In genomic region chr7:22845221-22845844, GRCh38 we compare ENCODE assay signal across 19 cellular contexts. TPM values are rescaled to one million over a fixed set of nuclear protein-coding genes. Genes with fewer than 3 reads are reported as not detected.
DNase-seq lines count a peak whose midpoint lies in the region; ATAC-seq, FAIRE-seq and TF ChIP-seq lines count a peak whose summit lies in the region.
"Had no signal": no experiment of that assay in that cellular context is flagged by ENCODE, and none has a peak within 500 bp of the region (broad histone marks: within the 10 kb centered on the region; RNA-seq: fewer than 3 reads in every experiment).

No MANE protein-coding gene starts in this region.

- no peak for DNase-seq in activated CD4-positive, alpha-beta T cell treated with anti-CD3 and anti-CD28 coated beads for 36 hours
- DNase-seq in activated CD4-positive, alpha-beta T cell treated with anti-CD3 and anti-CD28 coated beads, Interleukin-2, amount 50 U/mL, for 48 hours, result no peak
- DNase-seq in H1 (ENCODE audit: low read depth in 1 of 2, low spot score in 2 of 2) (no peak), DMS53 (lab: John Stamatoyannopoulos, UW) (no peak), DMS53 treated with DMSO at 0.1 percent for 48 hours (lab: John Stamatoyannopoulos, UW; ENCODE audit: unreplicated experiment) (no peak), substantia nigra (lab: John Stamatoyannopoulos, UW) (no peak)
- DNase-seq in stimulated activated naive B cell treated with anti-CD40 and anti-IgM and Interleukin-4, amounts not matched to agents 10 μg/mL and 1 μg/mL and 100 μg/mL, for 72 hours, result no peak
- DNase-seq: HFFc6, NCI-H1930, NCI-H2171 treated with DMSO at 0.1 percent for 48 hours, NCI-H82, SHP77 treated with DMSO at 0.1 percent for 48 hours had no signal

- no peak overlapping the region for H4K91ac ChIP-seq in H1 (replicated peaks; ENCODE audit: insufficient read length, low read length)

- TF ChIP-seq CTCF in OCI-LY3 (IDR thresholded peaks at IDR 0.05; ENCODE audit: low read depth, low read length) (no peak), H1 (IDR thresholded peaks at IDR 0.05; ENCODE audit: control extremely low read depth in 1 of 3, insufficient read depth in 1 of 3, low read depth in 1 of 3, low read length in 3 of 3) (no peak)

- peak overlapping the region; percentile 44; the same call in 1 of the 2 replicates for H3K9ac ChIP-seq in OCI-LY3 (ENCODE audit: low read length)
- no peak overlapping the region for H3K9ac ChIP-seq in H1 (replicated peaks in 1 of 4; ENCODE audit: extremely low read depth in 1 of 4, low read depth in 3 of 4, low read length in 3 of 4)

- H3K14ac ChIP-seq in H1 (ENCODE audit: insufficient read length), result no peak overlapping the region

- intact Hi-C loops in activated CD4-positive, alpha-beta T cell treated with anti-CD3 and anti-CD28 coated beads for 36 hours (cut with DNase I, micrococcal nuclease), result no loop called here

- H3K4ac ChIP-seq in H1 (replicated peaks; ENCODE audit: insufficient read length, low read depth, low read length), result no peak overlapping the region

- H3K4me3 ChIP-seq in OCI-LY3 (ENCODE audit: low read length), result no peak overlapping the region
- H3K4me3 ChIP-seq in H1 (ENCODE audit: extremely low read depth in 1 of 4, insufficient read depth in 2 of 4, low read depth in 3 of 4, low read length in 4 of 4), result no peak overlapping the region

- H4K8ac ChIP-seq in H1 (ENCODE audit: extremely low read depth, insufficient read depth, low read length), result no peak overlapping the region

- no peaks in the 10 kb centered on the region for H3K36me3 Mint-ChIP-seq in activated CD4-positive, alpha-beta T cell treated with anti-CD3 and anti-CD28 coated beads for 36 hours (ENCODE audit: low read depth)
- no peaks in the 10 kb centered on the region for H3K36me3 Mint-ChIP-seq in stimulated activated naive B cell treated with anti-CD40 and anti-IgM and Interleukin-4, amounts not matched to agents 10 μg/mL and 1 μg/mL and 100 μg/mL, for 72 hours

- 85% methylated on average over 4 of the region's 4 CpGs; no CpG with 5 or more reads in 1 of the 2 experiments for WGBS in H1 (ENCODE audit: extremely low coverage in 1 of 2, insufficient coverage in 1 of 2, insufficient read length in 1 of 2, insufficient replicate concordance in 2 of 2, low coverage in 1 of 2, low lambda C conversion rate in 2 of 2, missing lambda C conversion rate in 1 of 2), 2 experiments

- no peak for TF ChIP-seq POLR2A in H1 (IDR thresholded peaks at IDR 0.05; ENCODE audit: control extremely low read depth in 1 of 2, low read depth in 2 of 2, low read length in 2 of 2)

- peaks cover 50% of the 10 kb centered on the region for H3K4me1 ChIP-seq in OCI-LY3 (ENCODE audit: low read length)
- peaks cover 6 to 7% (median 6%) of the 10 kb centered on the region in 4 experiments; a peak in 6 of 7 replicates for H3K4me1 ChIP-seq in H1 (replicated peaks in 1 of 4; ENCODE audit: control insufficient read depth in 3 of 4, insufficient read depth in 4 of 4, low read length in 3 of 4)

- no peak overlapping the region for H3K18ac ChIP-seq in H1 (ENCODE audit: extremely low read depth, low read length)

- H3K27ac ChIP-seq in OCI-LY3 (ENCODE audit: low read length) (peak overlapping the region; percentile 96), H1 (ENCODE audit: low read depth, low read length) (no peak overlapping the region), substantia nigra (ENCODE audit: low read depth, low read length, poor library complexity, severe bottlenecking) (no peak overlapping the region)
- H3K27ac ChIP-seq: 22Rv1, C4-2B had no signal

- 0 out of 2 replicates have a peak overlapping the region, but pooled peaks have one; percentile 35 for H2BK20ac ChIP-seq in H1 (ENCODE audit: low read length)

- H2AFZ ChIP-seq in OCI-LY3 (ENCODE audit: low read depth, low read length) (no peak overlapping the region), H1 (ENCODE audit: low read length) (no peak overlapping the region)

- TF ChIP-seq EP300 in H1 (IDR thresholded peaks at IDR 0.05; ENCODE audit: borderline replicate concordance in 1 of 2, low read depth in 2 of 2, low read length in 2 of 2), result no peak

- POLR2A ChIA-PET in activated CD4-positive, alpha-beta T cell treated with anti-CD3 and anti-CD28 coated beads for 36 hours (lab: Charles Lee), result no interaction called here
- POLR2A ChIA-PET in H1 (lab: Charles Lee; ENCODE audit: partially characterized antibody), result interaction anchor here (0.8 to 1.6 kb wide), 6 partner anchors 14 to 137 kb away, joined by 3 to 5 read pairs (median 4); no protein-coding TSS in a partner anchor

- TF ChIP-seq RAD21 in H1 (IDR thresholded peaks at IDR 0.05 in 1 of 2, conservative IDR thresholded peaks at IDR 0.05 in 1 of 2; ENCODE audit: low read depth in 2 of 2, low read length in 2 of 2), result no peak

- no peak overlapping the region for H4K5ac ChIP-seq in H1 (ENCODE audit: insufficient read length, low read depth, low read length)

- no peak overlapping the region for H3K4me3 Mint-ChIP-seq in activated CD4-positive, alpha-beta T cell treated with anti-CD3 and anti-CD28 coated beads for 36 hours
- H3K4me3 Mint-ChIP-seq in stimulated activated naive B cell treated with anti-CD40 and anti-IgM and Interleukin-4, amounts not matched to agents 10 μg/mL and 1 μg/mL and 100 μg/mL, for 72 hours, result no peak overlapping the region
- H3K4me3 Mint-ChIP-seq: HFFc6 had no signal

- H3K9me3 Mint-ChIP-seq in activated CD4-positive, alpha-beta T cell treated with anti-CD3 and anti-CD28 coated beads for 36 hours (ENCODE audit: low read depth), result no peaks in the 10 kb centered on the region
- H3K9me3 Mint-ChIP-seq in stimulated activated naive B cell treated with anti-CD40 and anti-IgM and Interleukin-4, amounts not matched to agents 10 μg/mL and 1 μg/mL and 100 μg/mL, for 72 hours, result no peaks in the 10 kb centered on the region

- no peak overlapping the region for H2BK15ac ChIP-seq in H1 (ENCODE audit: low read length)

- H3K79me2 ChIP-seq in OCI-LY3 (ENCODE audit: low read length) (no peaks in the 10 kb centered on the region), H1 (ENCODE audit: control insufficient read depth in 1 of 2, insufficient read depth in 2 of 2, low read length in 2 of 2) (no peaks in the 10 kb centered on the region)

- H3K36me3 ChIP-seq in OCI-LY3 (replicated peaks; ENCODE audit: low read depth, low read length) (peaks cover 3% of the 10 kb centered on the region), H1 (ENCODE audit: control insufficient read depth in 2 of 4, insufficient read depth in 4 of 4, low read length in 3 of 4) (no peaks in the 10 kb centered on the region)

- H3K9me3 ChIP-seq in OCI-LY3 (ENCODE audit: insufficient read depth, low read length) (no peaks in the 10 kb centered on the region), H1 (ENCODE audit: insufficient read depth in 2 of 2, low read depth in 1 of 2, low read length in 1 of 2) (no peaks in the 10 kb centered on the region)

- H2BK5ac ChIP-seq in H1 (ENCODE audit: low read depth, low read length), result no peak overlapping the region

- no peak overlapping the region for H2BK12ac ChIP-seq in H1 (ENCODE audit: low read depth, low read length)

- no peak overlapping the region for H3K23ac ChIP-seq in H1 (ENCODE audit: insufficient read length)

- no peak for FAIRE-seq in H1 (lab: Jason Lieb, UNC)
- FAIRE-seq: G401.6, GM12892, HepG2 had no signal

- CTCF ChIA-PET in activated CD4-positive, alpha-beta T cell treated with anti-CD3 and anti-CD28 coated beads for 36 hours (lab: Charles Lee), result interaction anchor here (1.6 to 1.7 kb wide), 2 partner anchors 210 to 211 kb away, joined by 3 to 5 read pairs; no protein-coding TSS in a partner anchor
- CTCF ChIA-PET in H1 (lab: Charles Lee; ENCODE audit: partially characterized antibody), result interaction anchor here (1.1 to 2.7 kb wide), 5 partner anchors 8 to 208 kb away, joined by 3 to 9 read pairs (median 4); no protein-coding TSS in a partner anchor

- H4K20me1 ChIP-seq in OCI-LY3 (ENCODE audit: insufficient read depth, low read length), result no peaks in the 10 kb centered on the region
- H4K20me1 ChIP-seq in H1 (replicated peaks in 1 of 2; ENCODE audit: control insufficient read depth in 1 of 2, insufficient read depth in 2 of 2, low read length in 2 of 2), result no peaks in the 10 kb centered on the region

- H3K27me3 ChIP-seq in OCI-LY3 (ENCODE audit: low read depth, low read length) (no peaks in the 10 kb centered on the region), H1 (replicated peaks in 1 of 4; ENCODE audit: control insufficient read depth in 3 of 4, extremely low read depth in 1 of 4, insufficient read depth in 3 of 4, low read length in 3 of 4) (no peaks in the 10 kb centered on the region)

- peak; percentile 76 for ATAC-seq in activated CD4-positive, alpha-beta T cell treated with anti-CD3 and anti-CD28 coated beads for 36 hours
- no peak for ATAC-seq in stimulated activated naive B cell treated with anti-CD40 and anti-IgM and Interleukin-4, amounts not matched to agents 10 μg/mL and 1 μg/mL and 100 μg/mL, for 72 hours (replicated peaks)
- ATAC-seq: Panc1 had no signal

- no peaks in the 10 kb centered on the region for H3K23me2 ChIP-seq in H1 (ENCODE audit: low read depth, low read length)

- no peaks in the 10 kb centered on the region for H3K79me1 ChIP-seq in H1 (ENCODE audit: low read depth, low read length)

- no peak overlapping the region for H2AK5ac ChIP-seq in H1 (ENCODE audit: low read depth, low read length)

- H3K56ac ChIP-seq in H1 (replicated peaks; ENCODE audit: insufficient read length, low read depth, low read length), result no peak overlapping the region

- H3K27me3 Mint-ChIP-seq in activated CD4-positive, alpha-beta T cell treated with anti-CD3 and anti-CD28 coated beads for 36 hours, result no peaks in the 10 kb centered on the region
- peaks cover 0 to 3% of the 10 kb centered on the region in 2 donors for H3K27me3 Mint-ChIP-seq in stimulated activated naive B cell treated with anti-CD40 and anti-IgM and Interleukin-4, amounts not matched to agents 10 μg/mL and 1 μg/mL and 100 μg/mL, for 72 hours

- H3K4me1 Mint-ChIP-seq in activated CD4-positive, alpha-beta T cell treated with anti-CD3 and anti-CD28 coated beads for 36 hours, result peaks cover 6% of the 10 kb centered on the region
- H3K4me1 Mint-ChIP-seq in stimulated activated naive B cell treated with anti-CD40 and anti-IgM and Interleukin-4, amounts not matched to agents 10 μg/mL and 1 μg/mL and 100 μg/mL, for 72 hours, result peaks cover 0 to 4% of the 10 kb centered on the region in 2 donors

- no peak overlapping the region for H3K4me2 ChIP-seq in OCI-LY3 (ENCODE audit: low read length)
- H3K4me2 ChIP-seq in H1 (ENCODE audit: insufficient read depth in 1 of 2, low read depth in 2 of 2, low read length in 2 of 2), result no peak overlapping the region

- no peak overlapping the region for H3K27ac Mint-ChIP-seq in activated CD4-positive, alpha-beta T cell treated with anti-CD3 and anti-CD28 coated beads for 36 hours
- H3K27ac Mint-ChIP-seq in stimulated activated naive B cell treated with anti-CD40 and anti-IgM and Interleukin-4, amounts not matched to agents 10 μg/mL and 1 μg/mL and 100 μg/mL, for 72 hours, result peak overlapping the region; percentile 1
- H3K27ac Mint-ChIP-seq: HFFc6 had no signal

- H2BK120ac ChIP-seq in H1 (replicated peaks; ENCODE audit: low read depth, low read length), result no peak overlapping the region

RNA-seq across cellular contexts. Expression of gene TOMM7, which starts 22.7 kb away (rescaled TPM):
- 100 to 1,000 TPM in 1 of 2 experiments, 10 to 100 TPM in 1; 73.7 to 254 TPM for total RNA-seq in activated CD4-positive, alpha-beta T cell treated with anti-CD3 and anti-CD28 coated beads for 36 hours
- total RNA-seq in H1 (2021; fragmentation: NEBNext Ultra II Directional; extraction: Animal tissue kit (Norgen Biotek cat#: 25700)), result 389 and 406 TPM in 2 replicates
- 277 and 508 TPM in 2 replicates for polyA plus RNA-seq in H1 (2011; rRNA removed)
- polyA plus RNA-seq in H1 (2011; cell fraction: cytosol; rRNA removed), result 339 TPM
- 107 TPM for polyA plus RNA-seq in H1 (2011; cell fraction: nucleus; rRNA removed)
- polyA plus RNA-seq in H1 (2012, experiment 1 of 2), result 385 to 924 TPM (median 902 TPM) in 4 replicates
- 199 TPM for polyA plus RNA-seq in H1 (2012, experiment 2 of 2)
- 691 TPM for polyA plus RNA-seq in H1 (2013, experiment 1 of 2)
- polyA plus RNA-seq in H1 (2013, experiment 2 of 2), result 740 TPM
- polyA minus RNA-seq in H1 (2011; rRNA and poly(A)+ RNA removed), result 61.9 and 62.2 TPM in 2 replicates
- polyA minus RNA-seq in H1 (2011; cell fraction: cytosol; rRNA and poly(A)+ RNA removed), result 93.4 TPM
- polyA minus RNA-seq in H1 (2011; cell fraction: nucleus; rRNA and poly(A)+ RNA removed), result 146 TPM
